1 cellular context compared by ENCODE assay signal in the genomic region with DNA sequence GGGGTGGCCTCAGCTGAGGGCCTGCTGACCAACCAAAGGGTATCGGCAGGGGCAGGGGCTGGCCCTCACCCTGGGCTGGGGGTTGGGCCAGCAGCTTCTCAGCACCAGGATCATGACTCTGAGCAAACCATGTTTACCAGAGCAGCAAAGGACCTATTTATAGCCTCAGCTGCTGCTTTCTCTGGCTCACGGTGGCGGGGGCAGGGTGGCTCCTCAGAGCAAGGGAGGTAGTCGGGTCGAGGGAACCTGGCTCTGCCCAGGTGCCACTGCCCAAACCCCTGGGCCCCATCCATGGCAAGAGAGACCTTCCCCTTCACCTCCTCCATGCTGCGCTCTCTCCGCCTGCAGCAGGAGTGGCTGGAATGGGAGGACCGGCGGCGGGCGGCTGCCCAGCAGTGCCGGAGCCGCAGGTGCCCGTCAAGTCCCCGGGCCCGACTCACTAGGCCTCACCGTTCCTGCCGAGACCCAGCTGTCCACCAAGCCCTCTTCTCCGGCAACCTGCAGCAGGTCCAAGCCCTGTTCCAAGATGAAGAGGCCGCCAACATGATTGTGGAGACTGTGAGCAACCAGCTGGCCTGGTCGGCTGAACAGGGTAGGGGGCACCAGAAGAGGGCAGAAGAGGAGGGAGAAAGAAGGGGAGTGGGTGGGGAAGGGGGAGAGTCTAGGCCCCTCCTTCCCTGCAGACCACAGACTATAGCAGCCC.
TF ChIP-seq lines count a peak whose summit lies in the region.

A gene with protein sequence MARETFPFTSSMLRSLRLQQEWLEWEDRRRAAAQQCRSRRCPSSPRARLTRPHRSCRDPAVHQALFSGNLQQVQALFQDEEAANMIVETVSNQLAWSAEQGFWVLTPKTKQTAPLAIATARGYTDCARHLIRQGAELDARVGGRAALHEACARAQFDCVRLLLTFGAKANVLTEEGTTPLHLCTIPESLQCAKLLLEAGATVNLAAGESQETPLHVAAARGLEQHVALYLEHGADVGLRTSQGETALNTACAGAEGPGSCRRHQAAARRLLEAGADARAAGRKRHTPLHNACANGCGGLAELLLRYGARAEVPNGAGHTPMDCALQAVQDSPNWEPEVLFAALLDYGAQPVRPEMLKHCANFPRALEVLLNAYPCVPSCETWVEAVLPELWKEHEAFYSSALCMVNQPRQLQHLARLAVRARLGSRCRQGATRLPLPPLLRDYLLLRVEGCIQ (plus strand): TSS at position 206 of the 703 bp plus-strand sequence. CDS start 86 bp downstream, at position 292.

TF ChIP-seq in HepG2, 621 proteins besides CTCF, POLR2A, EP300 and RAD21 (continued from another document and continues in another):
- TF ChIP-seq, protein P1, sequence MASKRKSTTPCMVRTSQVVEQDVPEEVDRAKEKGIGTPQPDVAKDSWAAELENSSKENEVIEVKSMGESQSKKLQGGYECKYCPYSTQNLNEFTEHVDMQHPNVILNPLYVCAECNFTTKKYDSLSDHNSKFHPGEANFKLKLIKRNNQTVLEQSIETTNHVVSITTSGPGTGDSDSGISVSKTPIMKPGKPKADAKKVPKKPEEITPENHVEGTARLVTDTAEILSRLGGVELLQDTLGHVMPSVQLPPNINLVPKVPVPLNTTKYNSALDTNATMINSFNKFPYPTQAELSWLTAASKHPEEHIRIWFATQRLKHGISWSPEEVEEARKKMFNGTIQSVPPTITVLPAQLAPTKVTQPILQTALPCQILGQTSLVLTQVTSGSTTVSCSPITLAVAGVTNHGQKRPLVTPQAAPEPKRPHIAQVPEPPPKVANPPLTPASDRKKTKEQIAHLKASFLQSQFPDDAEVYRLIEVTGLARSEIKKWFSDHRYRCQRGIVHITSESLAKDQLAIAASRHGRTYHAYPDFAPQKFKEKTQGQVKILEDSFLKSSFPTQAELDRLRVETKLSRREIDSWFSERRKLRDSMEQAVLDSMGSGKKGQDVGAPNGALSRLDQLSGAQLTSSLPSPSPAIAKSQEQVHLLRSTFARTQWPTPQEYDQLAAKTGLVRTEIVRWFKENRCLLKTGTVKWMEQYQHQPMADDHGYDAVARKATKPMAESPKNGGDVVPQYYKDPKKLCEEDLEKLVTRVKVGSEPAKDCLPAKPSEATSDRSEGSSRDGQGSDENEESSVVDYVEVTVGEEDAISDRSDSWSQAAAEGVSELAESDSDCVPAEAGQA (IDR thresholded peaks at IDR 0.05; ENCODE audit: low read depth): no peak
- TF ChIP-seq, protein P1 (CRISPR knock-in tag; IDR thresholded peaks at IDR 0.05; ENCODE audit: borderline replicate concordance): no peak
- TF ChIP-seq ZNF382 (CRISPR knock-in tag; IDR thresholded peaks at IDR 0.05; ENCODE audit: borderline replicate concordance) (no peak), PPARG (CRISPR knock-in tag; conservative IDR thresholded peaks at IDR 0.05) (no peak), SOX6 (IDR thresholded peaks at IDR 0.05) (no peak), SOX6 (CRISPR knock-in tag; IDR thresholded peaks at IDR 0.05) (peak; percentile 48), DNMT3B (CRISPR knock-in tag; conservative IDR thresholded peaks at IDR 0.05) (no peak), ZNF589 (CRISPR knock-in tag; conservative IDR thresholded peaks at IDR 0.05) (no peak), ZBTB3 (CRISPR knock-in tag; IDR thresholded peaks at IDR 0.05; ENCODE audit: borderline replicate concordance, low read depth) (no peak), RBFOX2 (IDR thresholded peaks at IDR 0.05; ENCODE audit: low read depth, low read length) (no peak), SP5 (CRISPR knock-in tag; IDR thresholded peaks at IDR 0.05; ENCODE audit: borderline replicate concordance, low read depth) (no peak; the same call in 1 of the 2 replicates), ELF1 (CRISPR knock-in tag; IDR thresholded peaks at IDR 0.05) (no peak; the same call in 1 of the 2 replicates), ZNF660 (CRISPR knock-in tag; IDR thresholded peaks at IDR 0.05; ENCODE audit: borderline replicate concordance, low read depth) (no peak), NCOR1 (IDR thresholded peaks at IDR 0.05; ENCODE audit: borderline replicate concordance, low read length) (no peak), PLRG1 (conservative IDR thresholded peaks at IDR 0.05) (no peak), ZNF563 (CRISPR knock-in tag; IDR thresholded peaks at IDR 0.05) (no peak), WIZ (CRISPR knock-in tag; IDR thresholded peaks at IDR 0.05) (no peak), AKAP8 (CRISPR knock-in tag; IDR thresholded peaks at IDR 0.05) (0 out of 2 replicates have a peak, but pooled peaks have one; percentile 80), TBL1XR1 (IDR thresholded peaks at IDR 0.05; ENCODE audit: borderline replicate concordance, low read length, partially characterized antibody) (no peak), ZFP36 (IDR thresholded peaks at IDR 0.05; ENCODE audit: borderline replicate concordance, low read depth, low read length, partially characterized antibody) (no peak), ZNF20 (CRISPR knock-in tag; IDR thresholded peaks at IDR 0.05) (no peak)
- TF ChIP-seq, protein P2, sequence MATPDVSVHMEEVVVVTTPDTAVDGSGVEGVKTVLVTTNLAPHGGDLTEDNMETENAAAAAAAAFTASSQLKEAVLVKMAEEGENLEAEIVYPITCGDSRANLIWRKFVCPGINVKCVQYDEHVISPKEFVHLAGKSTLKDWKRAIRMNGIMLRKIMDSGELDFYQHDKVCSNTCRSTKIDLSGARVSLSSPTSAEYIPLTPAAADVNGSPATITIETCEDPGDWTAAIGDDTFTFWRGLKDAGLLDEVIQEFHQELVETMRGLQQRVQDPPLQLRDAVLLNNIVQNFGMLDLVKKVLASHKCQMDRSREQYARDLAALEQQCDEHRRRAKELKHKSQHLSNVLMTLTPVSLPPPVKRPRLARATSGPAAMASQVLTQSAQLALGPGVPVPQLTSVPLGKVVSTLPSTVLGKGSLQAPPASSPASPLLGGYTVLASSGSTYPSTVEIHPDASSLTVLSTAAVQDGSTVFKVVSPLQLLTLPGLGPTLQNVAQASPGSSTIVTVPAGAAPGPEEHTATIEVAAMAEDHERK (CRISPR knock-in tag; IDR thresholded peaks at IDR 0.05; ENCODE audit: low read depth): no peak
- TF ChIP-seq, protein P3, sequence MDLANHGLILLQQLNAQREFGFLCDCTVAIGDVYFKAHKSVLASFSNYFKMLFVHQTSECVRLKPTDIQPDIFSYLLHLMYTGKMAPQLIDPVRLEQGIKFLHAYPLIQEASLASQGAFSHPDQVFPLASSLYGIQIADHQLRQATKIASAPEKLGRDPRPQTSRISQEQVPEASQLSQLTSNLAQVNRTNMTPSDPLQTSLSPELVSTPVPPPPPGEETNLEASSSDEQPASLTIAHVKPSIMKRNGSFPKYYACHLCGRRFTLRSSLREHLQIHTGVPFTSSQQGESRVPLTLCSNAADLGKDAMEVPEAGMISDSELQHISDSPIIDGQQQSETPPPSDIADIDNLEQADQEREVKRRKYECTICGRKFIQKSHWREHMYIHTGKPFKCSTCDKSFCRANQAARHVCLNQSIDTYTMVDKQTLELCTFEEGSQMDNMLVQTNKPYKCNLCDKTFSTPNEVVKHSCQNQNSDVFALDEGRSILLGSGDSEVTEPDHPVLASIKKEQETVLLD (CRISPR knock-in tag; IDR thresholded peaks at IDR 0.05; ENCODE audit: low read depth): no peak
- TF ChIP-seq, protein P4, sequence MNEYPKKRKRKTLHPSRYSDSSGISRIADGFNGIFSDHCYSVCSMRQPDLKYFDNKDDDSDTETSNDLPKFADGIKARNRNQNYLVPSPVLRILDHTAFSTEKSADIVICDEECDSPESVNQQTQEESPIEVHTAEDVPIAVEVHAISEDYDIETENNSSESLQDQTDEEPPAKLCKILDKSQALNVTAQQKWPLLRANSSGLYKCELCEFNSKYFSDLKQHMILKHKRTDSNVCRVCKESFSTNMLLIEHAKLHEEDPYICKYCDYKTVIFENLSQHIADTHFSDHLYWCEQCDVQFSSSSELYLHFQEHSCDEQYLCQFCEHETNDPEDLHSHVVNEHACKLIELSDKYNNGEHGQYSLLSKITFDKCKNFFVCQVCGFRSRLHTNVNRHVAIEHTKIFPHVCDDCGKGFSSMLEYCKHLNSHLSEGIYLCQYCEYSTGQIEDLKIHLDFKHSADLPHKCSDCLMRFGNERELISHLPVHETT (CRISPR knock-in tag; conservative IDR thresholded peaks at IDR 0.05): no peak
- TF ChIP-seq, protein P5, sequence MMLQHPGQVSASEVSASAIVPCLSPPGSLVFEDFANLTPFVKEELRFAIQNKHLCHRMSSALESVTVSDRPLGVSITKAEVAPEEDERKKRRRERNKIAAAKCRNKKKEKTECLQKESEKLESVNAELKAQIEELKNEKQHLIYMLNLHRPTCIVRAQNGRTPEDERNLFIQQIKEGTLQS (CRISPR knock-in tag; IDR thresholded peaks at IDR 0.05): no peak
- TF ChIP-seq, protein P6, sequence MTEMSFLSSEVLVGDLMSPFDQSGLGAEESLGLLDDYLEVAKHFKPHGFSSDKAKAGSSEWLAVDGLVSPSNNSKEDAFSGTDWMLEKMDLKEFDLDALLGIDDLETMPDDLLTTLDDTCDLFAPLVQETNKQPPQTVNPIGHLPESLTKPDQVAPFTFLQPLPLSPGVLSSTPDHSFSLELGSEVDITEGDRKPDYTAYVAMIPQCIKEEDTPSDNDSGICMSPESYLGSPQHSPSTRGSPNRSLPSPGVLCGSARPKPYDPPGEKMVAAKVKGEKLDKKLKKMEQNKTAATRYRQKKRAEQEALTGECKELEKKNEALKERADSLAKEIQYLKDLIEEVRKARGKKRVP (CRISPR knock-in tag; IDR thresholded peaks at IDR 0.05): no peak
- TF ChIP-seq, protein P7, sequence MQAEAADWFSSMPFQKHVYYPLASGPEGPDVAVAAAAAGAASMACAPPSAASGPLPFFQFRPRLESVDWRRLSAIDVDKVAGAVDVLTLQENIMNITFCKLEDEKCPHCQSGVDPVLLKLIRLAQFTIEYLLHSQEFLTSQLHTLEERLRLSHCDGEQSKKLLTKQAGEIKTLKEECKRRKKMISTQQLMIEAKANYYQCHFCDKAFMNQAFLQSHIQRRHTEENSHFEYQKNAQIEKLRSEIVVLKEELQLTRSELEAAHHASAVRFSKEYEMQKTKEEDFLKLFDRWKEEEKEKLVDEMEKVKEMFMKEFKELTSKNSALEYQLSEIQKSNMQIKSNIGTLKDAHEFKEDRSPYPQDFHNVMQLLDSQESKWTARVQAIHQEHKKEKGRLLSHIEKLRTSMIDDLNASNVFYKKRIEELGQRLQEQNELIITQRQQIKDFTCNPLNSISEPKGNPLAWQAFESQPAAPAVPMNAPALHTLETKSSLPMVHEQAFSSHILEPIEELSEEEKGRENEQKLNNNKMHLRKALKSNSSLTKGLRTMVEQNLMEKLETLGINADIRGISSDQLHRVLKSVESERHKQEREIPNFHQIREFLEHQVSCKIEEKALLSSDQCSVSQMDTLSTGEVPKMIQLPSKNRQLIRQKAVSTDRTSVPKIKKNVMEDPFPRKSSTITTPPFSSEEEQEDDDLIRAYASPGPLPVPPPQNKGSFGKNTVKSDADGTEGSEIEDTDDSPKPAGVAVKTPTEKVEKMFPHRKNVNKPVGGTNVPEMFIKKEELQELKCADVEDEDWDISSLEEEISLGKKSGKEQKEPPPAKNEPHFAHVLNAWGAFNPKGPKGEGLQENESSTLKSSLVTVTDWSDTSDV (CRISPR knock-in tag; IDR thresholded peaks at IDR 0.05): peak; percentile 42; the same call in 1 of the 2 replicates
- TF ChIP-seq, protein P8, sequence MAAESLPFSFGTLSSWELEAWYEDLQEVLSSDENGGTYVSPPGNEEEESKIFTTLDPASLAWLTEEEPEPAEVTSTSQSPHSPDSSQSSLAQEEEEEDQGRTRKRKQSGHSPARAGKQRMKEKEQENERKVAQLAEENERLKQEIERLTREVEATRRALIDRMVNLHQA (CRISPR knock-in tag; IDR thresholded peaks at IDR 0.05): no peak
- TF ChIP-seq, protein P9, sequence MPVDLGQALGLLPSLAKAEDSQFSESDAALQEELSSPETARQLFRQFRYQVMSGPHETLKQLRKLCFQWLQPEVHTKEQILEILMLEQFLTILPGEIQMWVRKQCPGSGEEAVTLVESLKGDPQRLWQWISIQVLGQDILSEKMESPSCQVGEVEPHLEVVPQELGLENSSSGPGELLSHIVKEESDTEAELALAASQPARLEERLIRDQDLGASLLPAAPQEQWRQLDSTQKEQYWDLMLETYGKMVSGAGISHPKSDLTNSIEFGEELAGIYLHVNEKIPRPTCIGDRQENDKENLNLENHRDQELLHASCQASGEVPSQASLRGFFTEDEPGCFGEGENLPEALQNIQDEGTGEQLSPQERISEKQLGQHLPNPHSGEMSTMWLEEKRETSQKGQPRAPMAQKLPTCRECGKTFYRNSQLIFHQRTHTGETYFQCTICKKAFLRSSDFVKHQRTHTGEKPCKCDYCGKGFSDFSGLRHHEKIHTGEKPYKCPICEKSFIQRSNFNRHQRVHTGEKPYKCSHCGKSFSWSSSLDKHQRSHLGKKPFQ (CRISPR knock-in tag; IDR thresholded peaks at IDR 0.05; ENCODE audit: insufficient replicate concordance): no peak
- TF ChIP-seq, protein P10, sequence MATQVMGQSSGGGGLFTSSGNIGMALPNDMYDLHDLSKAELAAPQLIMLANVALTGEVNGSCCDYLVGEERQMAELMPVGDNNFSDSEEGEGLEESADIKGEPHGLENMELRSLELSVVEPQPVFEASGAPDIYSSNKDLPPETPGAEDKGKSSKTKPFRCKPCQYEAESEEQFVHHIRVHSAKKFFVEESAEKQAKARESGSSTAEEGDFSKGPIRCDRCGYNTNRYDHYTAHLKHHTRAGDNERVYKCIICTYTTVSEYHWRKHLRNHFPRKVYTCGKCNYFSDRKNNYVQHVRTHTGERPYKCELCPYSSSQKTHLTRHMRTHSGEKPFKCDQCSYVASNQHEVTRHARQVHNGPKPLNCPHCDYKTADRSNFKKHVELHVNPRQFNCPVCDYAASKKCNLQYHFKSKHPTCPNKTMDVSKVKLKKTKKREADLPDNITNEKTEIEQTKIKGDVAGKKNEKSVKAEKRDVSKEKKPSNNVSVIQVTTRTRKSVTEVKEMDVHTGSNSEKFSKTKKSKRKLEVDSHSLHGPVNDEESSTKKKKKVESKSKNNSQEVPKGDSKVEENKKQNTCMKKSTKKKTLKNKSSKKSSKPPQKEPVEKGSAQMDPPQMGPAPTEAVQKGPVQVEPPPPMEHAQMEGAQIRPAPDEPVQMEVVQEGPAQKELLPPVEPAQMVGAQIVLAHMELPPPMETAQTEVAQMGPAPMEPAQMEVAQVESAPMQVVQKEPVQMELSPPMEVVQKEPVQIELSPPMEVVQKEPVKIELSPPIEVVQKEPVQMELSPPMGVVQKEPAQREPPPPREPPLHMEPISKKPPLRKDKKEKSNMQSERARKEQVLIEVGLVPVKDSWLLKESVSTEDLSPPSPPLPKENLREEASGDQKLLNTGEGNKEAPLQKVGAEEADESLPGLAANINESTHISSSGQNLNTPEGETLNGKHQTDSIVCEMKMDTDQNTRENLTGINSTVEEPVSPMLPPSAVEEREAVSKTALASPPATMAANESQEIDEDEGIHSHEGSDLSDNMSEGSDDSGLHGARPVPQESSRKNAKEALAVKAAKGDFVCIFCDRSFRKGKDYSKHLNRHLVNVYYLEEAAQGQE (IDR thresholded peaks at IDR 0.05; ENCODE audit: borderline replicate concordance in 1 of 2, low read depth in 1 of 2, low read length in 2 of 2): no peak
